Comparison of ENCODE assay signal across 8 cellular contexts in the genomic region with DNA sequence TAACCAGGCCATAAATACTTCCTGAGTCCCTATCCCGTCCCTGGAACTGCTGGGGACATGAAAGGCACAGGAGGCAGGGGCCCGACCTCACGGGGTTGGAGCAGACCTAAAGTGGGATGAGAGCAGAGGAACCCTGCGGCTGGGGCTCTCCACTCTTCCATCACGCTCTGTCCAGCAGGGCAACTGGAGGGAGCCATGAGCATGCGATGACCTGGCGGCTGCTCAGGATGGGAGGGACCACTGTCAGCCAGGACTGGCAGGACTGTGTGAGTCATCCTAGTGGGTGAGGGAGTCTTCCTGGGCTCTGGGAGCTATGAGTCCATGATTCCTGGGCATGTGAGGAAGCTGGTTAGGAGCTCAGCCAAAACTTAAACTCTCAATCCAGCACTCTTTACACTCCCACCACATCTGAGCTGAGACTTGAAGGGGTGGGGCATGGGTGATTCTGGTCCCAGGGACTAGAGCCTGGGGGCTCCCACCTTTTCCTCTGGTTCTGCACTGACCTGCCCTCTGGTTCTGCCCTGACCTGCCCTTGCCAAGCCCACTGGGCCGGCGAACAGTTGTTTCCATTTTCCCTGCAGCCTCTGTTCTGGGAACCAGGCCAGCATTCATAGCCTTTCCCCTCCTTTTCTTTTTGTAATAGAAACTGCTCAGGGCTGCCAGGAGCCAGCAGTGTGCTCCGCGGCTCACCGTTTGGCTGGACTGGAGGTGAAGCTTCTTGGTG. TPM values are rescaled to one million over a fixed set of nuclear protein-coding genes. Genes with fewer than 3 reads are reported as not detected.
DNase-seq lines count a peak whose midpoint lies in the region; ATAC-seq, FAIRE-seq and TF ChIP-seq lines count a peak whose summit lies in the region.

No MANE protein-coding gene starts in this region.

- CTCF ChIA-PET in CD4-positive, alpha-beta T cell (lab: Charles Lee) = no interaction called here
- CTCF ChIA-PET in activated CD4-positive, alpha-beta memory T cell treated with anti-CD3 and anti-CD28 coated beads, Interleukin-2, amount 10 ng/mL, durations not matched to agents 7 days and 5 days (lab: Charles Lee) = no interaction called here

- no peaks in the 10 kb centered on the region for H3K27me3 ChIP-seq in BLaER1 treated with 17β-estradiol and CSF1 and Interleukin-3, amounts not matched to agents 10 nM and 100 nM
- H3K27me3 ChIP-seq in small intestine (ENCODE audit: control insufficient read depth in 2 of 2, insufficient read depth in 2 of 2, low read length in 2 of 2) = no peaks in the 10 kb centered on the region
- no peaks in the 10 kb centered on the region for H3K27me3 ChIP-seq in CD4-positive, alpha-beta T cell (ENCODE audit: control insufficient read depth, insufficient read depth, low read length)

- H3K36me3 Mint-ChIP-seq in CD4-positive, alpha-beta T cell (ENCODE audit: low read depth) = no peaks in the 10 kb centered on the region
- no peaks in the 10 kb centered on the region for H3K36me3 Mint-ChIP-seq in CD14-positive monocyte
- no peaks in the 10 kb centered on the region for H3K36me3 Mint-ChIP-seq in activated CD4-positive, alpha-beta memory T cell treated with anti-CD3 and anti-CD28 coated beads, Interleukin-2, amount 10 ng/mL, durations not matched to agents 7 days and 5 days (ENCODE audit: low read depth)

- peaks cover 4 to 12% (median 9%) of the 10 kb centered on the region in 11 experiments; a peak in 15 of 22 replicates for H3K9me3 ChIP-seq in BLaER1 treated with 17β-estradiol and CSF1 and Interleukin-3, amounts not matched to agents 10 nM and 100 nM (replicated peaks in 1 of 11)
- no peaks in the 10 kb centered on the region for H3K9me3 ChIP-seq in small intestine (ENCODE audit: control insufficient read depth, low read depth)
- no peaks in the 10 kb centered on the region for H3K9me3 ChIP-seq in CD4-positive, alpha-beta T cell (ENCODE audit: control insufficient read depth, low read length)

- FAIRE-seq in small intestine (lab: Jason Lieb, UNC) = no peak

- peak; percentile 89 for DNase-seq in NCI-H1105 treated with DMSO at 0.1 percent for 48 hours (lab: John Stamatoyannopoulos, UW)
- DNase-seq in astrocyte of the spinal cord (ENCODE audit: low read depth, low spot score) = peak; percentile 93
- DNase-seq in iPS-NIHi11 (ENCODE audit: low spot score) = peak; percentile 61
- peak; percentile 88 for DNase-seq in small intestine
- no peak for DNase-seq in CD4-positive, alpha-beta T cell
- no peak for DNase-seq in CD14-positive monocyte (ENCODE audit: low spot score)
- DNase-seq in activated CD4-positive, alpha-beta memory T cell treated with anti-CD3 and anti-CD28 coated beads, Interleukin-2, amount 10 ng/mL, durations not matched to agents 7 days and 5 days = no peak

- intact Hi-C loops in CD4-positive, alpha-beta T cell (cut with DNase I, micrococcal nuclease) = loop anchor here in 1 of 2 experiments (5.0 kb wide), 1 partner anchor 37 kb away; no protein-coding TSS in a partner anchor
- intact Hi-C loops in CD14-positive monocyte (cut with micrococcal nuclease) = no loop called here

- H3K4me1 Mint-ChIP-seq in CD4-positive, alpha-beta T cell (ENCODE audit: low read depth) = peaks cover 23% of the 10 kb centered on the region
- H3K4me1 Mint-ChIP-seq in CD14-positive monocyte = peaks cover 30% of the 10 kb centered on the region
- H3K4me1 Mint-ChIP-seq in activated CD4-positive, alpha-beta memory T cell treated with anti-CD3 and anti-CD28 coated beads, Interleukin-2, amount 10 ng/mL, durations not matched to agents 7 days and 5 days = peaks cover 24% of the 10 kb centered on the region

- no peak overlapping the region for H3K27ac Mint-ChIP-seq in CD4-positive, alpha-beta T cell
- H3K27ac Mint-ChIP-seq in CD14-positive monocyte = no peak overlapping the region
- no peak overlapping the region for H3K27ac Mint-ChIP-seq in activated CD4-positive, alpha-beta memory T cell treated with anti-CD3 and anti-CD28 coated beads, Interleukin-2, amount 10 ng/mL, durations not matched to agents 7 days and 5 days

- no peak for TF ChIP-seq CTCF in astrocyte of the spinal cord (IDR thresholded peaks at IDR 0.05; ENCODE audit: low read depth, low read length)
- TF ChIP-seq CTCF in CD4-positive, alpha-beta T cell (IDR thresholded peaks at IDR 0.05) = no peak
- TF ChIP-seq CTCF in CD14-positive monocyte (IDR thresholded peaks at IDR 0.05) = no peak

- H3K4me3 ChIP-seq in BLaER1 treated with 17β-estradiol and CSF1 and Interleukin-3, amounts not matched to agents 10 nM and 100 nM = no peak overlapping the region
- H3K4me3 ChIP-seq in astrocyte of the spinal cord (ENCODE audit: low read depth, low read length) (peak overlapping the region; percentile 28), small intestine (ENCODE audit: low read depth in 1 of 2, low read length in 2 of 2) (peak overlapping the region in 1 of 2 donors; percentile 12)

- H3K4me3 Mint-ChIP-seq in CD4-positive, alpha-beta T cell = no peak overlapping the region
- H3K4me3 Mint-ChIP-seq in CD14-positive monocyte = no peak overlapping the region
- no peak overlapping the region for H3K4me3 Mint-ChIP-seq in activated CD4-positive, alpha-beta memory T cell treated with anti-CD3 and anti-CD28 coated beads, Interleukin-2, amount 10 ng/mL, durations not matched to agents 7 days and 5 days

- ATAC-seq in CD4-positive, alpha-beta T cell (ENCODE audit: poor library complexity) = no peak

- H3K36me3 ChIP-seq in BLaER1 treated with 17β-estradiol and CSF1 and Interleukin-3, amounts not matched to agents 10 nM and 100 nM = no peaks in the 10 kb centered on the region
- H3K36me3 ChIP-seq in small intestine (ENCODE audit: control insufficient read depth in 2 of 2, insufficient read depth in 2 of 2, low read length in 2 of 2) = no peaks in the 10 kb centered on the region

- H3K4me1 ChIP-seq in BLaER1 treated with 17β-estradiol and CSF1 and Interleukin-3, amounts not matched to agents 10 nM and 100 nM = peaks cover 41 to 79% (median 77%) of the 10 kb centered on the region in 10 experiments
- peaks cover 2 to 6% of the 10 kb centered on the region in 2 donors for H3K4me1 ChIP-seq in small intestine (ENCODE audit: control insufficient read depth in 2 of 2, insufficient read depth in 1 of 2, low read depth in 1 of 2, low read length in 1 of 2)

- H3K9ac ChIP-seq in BLaER1 treated with 17β-estradiol and CSF1 and Interleukin-3, amounts not matched to agents 10 nM and 100 nM = no peak overlapping the region; a peak in 1 of 22 replicates

- no peaks in the 10 kb centered on the region for H4K20me1 ChIP-seq in BLaER1 treated with 17β-estradiol and CSF1 and Interleukin-3, amounts not matched to agents 10 nM and 100 nM

- peak overlapping the region; percentile 19 to 91 (median 57) for H3K4me2 ChIP-seq in BLaER1 treated with 17β-estradiol and CSF1 and Interleukin-3, amounts not matched to agents 10 nM and 100 nM

- H3K9me3 Mint-ChIP-seq in CD4-positive, alpha-beta T cell = no peaks in the 10 kb centered on the region
- no peaks in the 10 kb centered on the region for H3K9me3 Mint-ChIP-seq in CD14-positive monocyte
- no peaks in the 10 kb centered on the region for H3K9me3 Mint-ChIP-seq in activated CD4-positive, alpha-beta memory T cell treated with anti-CD3 and anti-CD28 coated beads, Interleukin-2, amount 10 ng/mL, durations not matched to agents 7 days and 5 days

- no peaks in the 10 kb centered on the region for H3K27me3 Mint-ChIP-seq in CD4-positive, alpha-beta T cell
- peaks cover 1 to 5% (median 3%) of the 10 kb centered on the region in 3 donors for H3K27me3 Mint-ChIP-seq in CD14-positive monocyte (ENCODE audit: low read depth in 3 of 3)
- H3K27me3 Mint-ChIP-seq in activated CD4-positive, alpha-beta memory T cell treated with anti-CD3 and anti-CD28 coated beads, Interleukin-2, amount 10 ng/mL, durations not matched to agents 7 days and 5 days = no peaks in the 10 kb centered on the region

- in situ Hi-C loops in astrocyte of the spinal cord (cut with HindIII; ENCODE audit: low sequenced_read_pairs) = loop anchor here (25.0 kb wide), 1 partner anchor 97 kb away; no protein-coding TSS in a partner anchor

- 0 out of 22 replicates have a peak overlapping the region, but pooled peaks of 1 of the 11 experiments have one; percentile 21 for H3K27ac ChIP-seq in BLaER1 treated with 17β-estradiol and CSF1 and Interleukin-3, amounts not matched to agents 10 nM and 100 nM
- H3K27ac ChIP-seq in small intestine (ENCODE audit: low read depth in 1 of 2, low read length in 1 of 2) = peak overlapping the region; percentile 81 to 92
- no peak overlapping the region for H3K27ac ChIP-seq in CD4-positive, alpha-beta T cell (ENCODE audit: low read depth, low read length)

- POLR2A ChIA-PET in CD4-positive, alpha-beta T cell (lab: Charles Lee) = no interaction called here
- POLR2A ChIA-PET in activated CD4-positive, alpha-beta memory T cell treated with anti-CD3 and anti-CD28 coated beads, Interleukin-2, amount 10 ng/mL, durations not matched to agents 7 days and 5 days (lab: Charles Lee) = no interaction called here

- 23 to 42% (median 40%) methylated on average over 12 of the region's 12 CpGs for WGBS in small intestine, 3 donors

RNA-seq across cellular contexts. Expression of gene SYPL1, which starts 47.1 kb away (rescaled TPM):
- polyA plus RNA-seq in small intestine = 10 to 100 TPM; 21.0 to 94.2 (median 35.9) TPM
- 10 to 100 TPM; 51.2 to 53.1 TPM for total RNA-seq in CD4-positive, alpha-beta T cell
- polyA plus RNA-seq in CD14-positive monocyte = 10 to 100 TPM; 64.7 to 82.1 TPM
- total RNA-seq in activated CD4-positive, alpha-beta memory T cell treated with anti-CD3 and anti-CD28 coated beads, Interleukin-2, amount 10 ng/mL, durations not matched to agents 7 days and 5 days = 10 to 100 TPM; 37.5 to 38.8 TPM

Comparison
In these comparisons a context has a peak if more than half of its experiments do, and no peak if none do; other contexts are left out.
1. DNase-seq: peak in NCI-H1105 treated with DMSO at 0.1 percent for 48 hours (single experiment), astrocyte of the spinal cord (single experiment), iPS-NIHi11 (single experiment) and small intestine (single experiment); none in CD4-positive, alpha-beta T cell (0 of 10), CD14-positive monocyte (single experiment) and activated CD4-positive, alpha-beta memory T cell treated with anti-CD3 and anti-CD28 coated beads, Interleukin-2, amount 10 ng/mL, durations not matched to agents 7 days and 5 days (single experiment).